In the genomic region with DNA sequence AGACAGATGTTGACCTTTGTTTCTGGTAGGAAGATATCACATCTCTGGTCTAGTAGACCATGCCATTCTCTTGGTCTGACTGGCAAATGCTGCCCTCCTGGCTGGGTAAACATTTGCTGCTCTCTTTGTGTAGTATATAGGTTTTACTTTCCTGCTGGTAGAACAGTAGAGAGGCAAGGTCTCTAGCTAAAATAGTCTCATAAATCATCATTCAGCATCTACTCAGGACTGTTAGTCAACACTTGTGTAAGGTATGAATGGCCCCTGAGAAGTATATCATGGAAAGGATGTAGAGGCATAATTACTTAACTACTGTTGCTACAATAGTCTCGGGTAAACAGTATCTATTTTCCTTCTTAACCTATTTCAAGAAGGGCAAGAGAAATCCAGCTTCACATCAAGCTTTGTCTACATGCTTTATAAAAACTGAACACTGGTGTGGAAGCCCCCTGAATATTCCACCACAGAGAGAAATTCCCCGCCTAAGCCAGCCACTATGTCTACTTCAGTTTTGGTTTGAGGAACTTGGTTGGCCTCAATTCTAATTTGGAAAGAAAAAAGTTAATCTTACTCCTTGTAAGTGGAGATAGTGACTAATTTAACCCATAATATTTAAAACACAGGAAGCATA, we compare ENCODE assay signal across 8 cellular contexts. TPM values are rescaled to one million over a fixed set of nuclear protein-coding genes. Genes with fewer than 3 reads are reported as not detected.
DNase-seq lines count a peak whose midpoint lies in the region; ATAC-seq and TF ChIP-seq lines count a peak whose summit lies in the region.

No MANE protein-coding gene starts in this region.

- ATAC-seq in activated CD4-positive, alpha-beta T cell treated with anti-CD3 and anti-CD28 coated beads for 36 hours = peak; percentile 90
- peak; percentile 66 for ATAC-seq in HG03045 (IDR thresholded peaks at IDR 0.05; ENCODE audit: unreplicated experiment)

- H3K9ac ChIP-seq in endodermal cell (ENCODE audit: extremely low read depth, low read length, poor library complexity, severe bottlenecking) = no peak overlapping the region

- peaks cover 15% of the 10 kb centered on the region for H3K4me1 Mint-ChIP-seq in activated CD4-positive, alpha-beta T cell treated with anti-CD3 and anti-CD28 coated beads for 36 hours
- no peaks in the 10 kb centered on the region for H3K4me1 Mint-ChIP-seq in endodermal cell

- peak overlapping the region; percentile 54 for H3K27ac ChIP-seq in neutrophil
- no peak overlapping the region for H3K27ac ChIP-seq in esophagus squamous epithelium
- H3K27ac ChIP-seq in endodermal cell (ENCODE audit: low read depth, low read length) = no peak overlapping the region

- peak overlapping the region; percentile 72 for H3K27ac Mint-ChIP-seq in activated CD4-positive, alpha-beta T cell treated with anti-CD3 and anti-CD28 coated beads for 36 hours
- no peak overlapping the region for H3K27ac Mint-ChIP-seq in endodermal cell

- TF ChIP-seq CTCF in neutrophil (IDR thresholded peaks at IDR 0.05) (no peak), esophagus squamous epithelium (IDR thresholded peaks at IDR 0.05) (no peak), endodermal cell (conservative IDR thresholded peaks at IDR 0.05) (no peak)

- no peaks in the 10 kb centered on the region for H3K36me3 ChIP-seq in neutrophil
- H3K36me3 ChIP-seq in esophagus squamous epithelium = no peaks in the 10 kb centered on the region
- H3K36me3 ChIP-seq in endodermal cell (ENCODE audit: control insufficient read depth, insufficient read depth, low read length) = no peaks in the 10 kb centered on the region

- no peaks in the 10 kb centered on the region for H3K27me3 Mint-ChIP-seq in activated CD4-positive, alpha-beta T cell treated with anti-CD3 and anti-CD28 coated beads for 36 hours
- H3K27me3 Mint-ChIP-seq in endodermal cell (ENCODE audit: insufficient read depth) = peaks cover 5% of the 10 kb centered on the region

- peak overlapping the region; percentile 11 for H3K4me3 Mint-ChIP-seq in activated CD4-positive, alpha-beta T cell treated with anti-CD3 and anti-CD28 coated beads for 36 hours
- H3K4me3 Mint-ChIP-seq in endodermal cell = no peak overlapping the region

- H3K9me3 ChIP-seq in neutrophil (no peaks in the 10 kb centered on the region), esophagus squamous epithelium (no peaks in the 10 kb centered on the region), endodermal cell (ENCODE audit: control insufficient read depth, low read length) (no peaks in the 10 kb centered on the region)

- intact Hi-C loops in activated CD4-positive, alpha-beta T cell treated with anti-CD3 and anti-CD28 coated beads for 36 hours (cut with DNase I, micrococcal nuclease) = loop anchor here (1.0 to 5.0 kb wide), 5 partner anchors 16 to 132 kb away; no protein-coding TSS in a partner anchor
- intact Hi-C loops in esophagus squamous epithelium (cut with DNase I) = no loop called here

- peak; percentile 33 for DNase-seq in activated CD4-positive, alpha-beta T cell treated with anti-CD3 and anti-CD28 coated beads for 36 hours
- DNase-seq in activated CD4-positive, alpha-beta T cell treated with anti-CD3 and anti-CD28 coated beads, Interleukin-2, amount 50 U/mL, for 1 hour = no peak
- DNase-seq in NCI-H345 treated with DMSO at 0.1 percent for 48 hours (lab: John Stamatoyannopoulos, UW; ENCODE audit: unreplicated experiment) (peak; percentile 56), esophagus squamous epithelium (lab: John Stamatoyannopoulos, UW) (no peak), OCI-M1 (lab: John Stamatoyannopoulos, UW) (no peak), endodermal cell (no peak)

- H3K36me3 Mint-ChIP-seq in activated CD4-positive, alpha-beta T cell treated with anti-CD3 and anti-CD28 coated beads for 36 hours (ENCODE audit: low read depth) = no peaks in the 10 kb centered on the region
- H3K36me3 Mint-ChIP-seq in endodermal cell (ENCODE audit: low read depth) = no peaks in the 10 kb centered on the region

- no peaks in the 10 kb centered on the region for H3K9me3 Mint-ChIP-seq in activated CD4-positive, alpha-beta T cell treated with anti-CD3 and anti-CD28 coated beads for 36 hours (ENCODE audit: low read depth)
- no peaks in the 10 kb centered on the region for H3K9me3 Mint-ChIP-seq in endodermal cell

- POLR2A ChIA-PET in activated CD4-positive, alpha-beta T cell treated with anti-CD3 and anti-CD28 coated beads for 36 hours (lab: Charles Lee) = interaction anchor here (0.6 to 1.2 kb wide), 4 partner anchors 16 to 84 kb away, joined by 3 to 8 read pairs (median 4); no protein-coding TSS in a partner anchor

- H3K4me3 ChIP-seq in neutrophil (ENCODE audit: low read depth in 1 of 2, low read length in 1 of 2) = no peak overlapping the region
- H3K4me3 ChIP-seq in esophagus squamous epithelium = no peak overlapping the region
- H3K4me3 ChIP-seq in endodermal cell (ENCODE audit: low read length) = no peak overlapping the region

- H3K27me3 ChIP-seq in neutrophil (no peaks in the 10 kb centered on the region), esophagus squamous epithelium (no peaks in the 10 kb centered on the region), endodermal cell (ENCODE audit: control insufficient read depth, insufficient read depth, low read length, poor library complexity, severe bottlenecking) (peaks cover 35% of the 10 kb centered on the region)

- TF ChIP-seq POLR2A in esophagus squamous epithelium (IDR thresholded peaks at IDR 0.05) = no peak

- WGBS in esophagus squamous epithelium, 2 donors = 64 to 65% methylated on average over 2 of the region's 2 CpGs
- 77 to 86% methylated on average over 1 to 2 of the region's 2 CpGs for WGBS in endodermal cell (ENCODE audit: insufficient coverage in 1 of 2, insufficient read length in 1 of 2), 2 experiments

- H3K4me1 ChIP-seq in neutrophil (ENCODE audit: control insufficient read depth in 1 of 2, insufficient read depth in 1 of 2, low read depth in 1 of 2, low read length in 1 of 2) (peaks cover 25 to 26% of the 10 kb centered on the region in 2 experiments), esophagus squamous epithelium (peaks cover 0 to 9% (median 0%) of the 10 kb centered on the region in 3 donors), endodermal cell (ENCODE audit: control insufficient read depth, insufficient read depth, low read length) (no peaks in the 10 kb centered on the region)

- CTCF ChIA-PET in activated CD4-positive, alpha-beta T cell treated with anti-CD3 and anti-CD28 coated beads for 36 hours (lab: Charles Lee) = interaction anchor here (0.9 kb wide), 2 partner anchors 12 to 16 kb away, joined by 4 to 5 read pairs; no protein-coding TSS in a partner anchor

RNA-seq across cellular contexts. Expression of a gene that starts 18.4 kb away (rescaled TPM):
- total RNA-seq in activated CD4-positive, alpha-beta T cell treated with anti-CD3 and anti-CD28 coated beads for 36 hours = 10 to 100 TPM; 71.3 to 85.9 TPM
- total RNA-seq in esophagus squamous epithelium (100 to 1,000 TPM in 3 of 4 donors, 10 to 100 TPM in 1; 80.9 to 167 (median 130) TPM), endodermal cell (10 to 100 TPM; 32.5 to 32.9 TPM)
- polyA plus RNA-seq in endodermal cell (2013, experiment 1 of 2) = 23.6 TPM
- 25.3 TPM for polyA plus RNA-seq in endodermal cell (2013, experiment 2 of 2)

Comparison
In these comparisons a context has a peak if more than half of its experiments do, and no peak if none do; other contexts are left out.
1. DNase-seq: peak in activated CD4-positive, alpha-beta T cell treated with anti-CD3 and anti-CD28 coated beads for 36 hours (single experiment) and NCI-H345 treated with DMSO at 0.1 percent for 48 hours (single experiment); none in activated CD4-positive, alpha-beta T cell treated with anti-CD3 and anti-CD28 coated beads, Interleukin-2, amount 50 U/mL, for 1 hour (single experiment), esophagus squamous epithelium (single experiment), OCI-M1 (single experiment) and endodermal cell (single experiment).